In the genomic region with DNA sequence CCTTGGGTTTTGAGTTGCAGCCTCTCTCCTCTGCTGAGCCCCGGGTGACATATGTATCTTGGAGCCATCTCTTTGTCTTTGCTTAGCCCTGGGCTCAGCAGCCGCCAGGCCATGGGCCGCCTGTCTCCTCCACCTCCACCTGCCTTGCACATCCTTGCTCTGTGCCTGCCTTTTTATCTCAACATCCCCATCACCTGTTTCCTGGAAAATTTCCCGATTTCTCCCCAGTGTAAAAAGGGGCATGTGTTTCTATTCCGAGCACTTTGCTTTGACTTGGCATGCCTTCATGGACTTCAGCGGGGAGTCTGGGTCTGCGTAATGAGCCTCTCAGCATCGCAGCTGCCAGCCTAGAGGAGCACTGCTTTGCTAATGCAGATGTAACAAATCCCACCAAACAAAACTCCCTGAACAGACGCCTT, we compare ENCODE assay signal across 16 cellular contexts.
DNase-seq lines count a peak whose midpoint lies in the region; ATAC-seq and TF ChIP-seq lines count a peak whose summit lies in the region.
"Had no signal": no experiment of that assay in that cellular context is flagged by ENCODE, and none has a peak within 500 bp of the region (broad histone marks: within the 10 kb centered on the region; RNA-seq: fewer than 3 reads in every experiment).

No MANE protein-coding gene starts in this region.

- no peak overlapping the region for H3K9ac ChIP-seq in NT2/D1 (ENCODE audit: insufficient read length, low read depth)

- no peak overlapping the region for H3K27ac ChIP-seq in suprapubic skin
- H3K27ac ChIP-seq: psoas muscle, upper lobe of left lung had no signal

- no peak for TF ChIP-seq CTCF in suprapubic skin (IDR thresholded peaks at IDR 0.05)

- TF ChIP-seq EP300 in suprapubic skin (IDR thresholded peaks at IDR 0.05), result no peak

- no peaks in the 10 kb centered on the region for H3K36me3 ChIP-seq in NT2/D1 (ENCODE audit: insufficient read depth, insufficient read length, low read length)
- H3K36me3 ChIP-seq in suprapubic skin, result no peaks in the 10 kb centered on the region
- H3K36me3 ChIP-seq: upper lobe of left lung had no signal

- DNase-seq in DMS 273 treated with DMSO at 0.1 percent for 48 hours (lab: John Stamatoyannopoulos, UW) (peak; percentile 33), NCI-H1694 (lab: John Stamatoyannopoulos, UW) (peak; percentile 60), NT2/D1 (ENCODE audit: low read depth, low spot score) (peak; percentile 84), iPS-NIHi11 (ENCODE audit: low spot score) (peak; percentile 47), islet precursor cell (no peak), suprapubic skin (ENCODE audit: low spot score in 2 of 2) (no peak)
- no peak for DNase-seq in stimulated activated CD4-positive, alpha-beta T cell treated with anti-CD3 and anti-CD28 coated beads, Interleukin-4, amount 100 ng/mL, for 24 hours
- DNase-seq: activated CD4-positive, alpha-beta T cell treated with anti-CD3 and anti-CD28 coated beads for 1 hour; activated T-cell treated with anti-CD3 and anti-CD28 coated beads for 4 hours; cortex of kidney; NCI-H1048; psoas muscle; stimulated activated CD4-positive, alpha-beta T cell treated with anti-CD3 and anti-CD28 coated beads, Interleukin-1b, Interleukin-23, amount 100 ng/mL, for 48 hours; T-helper 1 cell had no signal

- TF ChIP-seq POLR2A in suprapubic skin (IDR thresholded peaks at IDR 0.05), result no peak

- H3K9me3 ChIP-seq in NT2/D1 (ENCODE audit: insufficient read depth, low read length) (no peaks in the 10 kb centered on the region), suprapubic skin (no peaks in the 10 kb centered on the region)
- H3K9me3 ChIP-seq: psoas muscle, upper lobe of left lung had no signal

- H3K4me1 ChIP-seq in NT2/D1 (ENCODE audit: insufficient read depth, insufficient read length), result peaks cover 4% of the 10 kb centered on the region
- H3K4me1 ChIP-seq in suprapubic skin, result no peaks in the 10 kb centered on the region
- H3K4me1 ChIP-seq: psoas muscle, upper lobe of left lung had no signal

- H3K27me3 ChIP-seq in NT2/D1 (ENCODE audit: insufficient read depth, insufficient read length) (no peaks in the 10 kb centered on the region), suprapubic skin (no peaks in the 10 kb centered on the region)
- H3K27me3 ChIP-seq: upper lobe of left lung had no signal

- ATAC-seq in HG03565 (IDR thresholded peaks at IDR 0.05; ENCODE audit: unreplicated experiment), result no peak
- ATAC-seq: psoas muscle had no signal

- H3K4me3 ChIP-seq in NT2/D1 (ENCODE audit: insufficient read length, low read depth) (no peak overlapping the region), suprapubic skin (no peak overlapping the region)
- H3K4me3 ChIP-seq: psoas muscle, upper lobe of left lung had no signal

- 20% methylated on average over 9 of the region's 9 CpGs for WGBS in suprapubic skin

Comparison
In these comparisons a context has a peak if more than half of its experiments do, and no peak if none do; other contexts are left out.
1. DNase-seq: peak in DMS 273 treated with DMSO at 0.1 percent for 48 hours (single experiment), NCI-H1694 (single experiment), NT2/D1 (single experiment) and iPS-NIHi11 (single experiment); none in islet precursor cell (single experiment), stimulated activated CD4-positive, alpha-beta T cell treated with anti-CD3 and anti-CD28 coated beads, Interleukin-4, amount 100 ng/mL, for 24 hours (single experiment) and suprapubic skin (0 of 2).